ENCODE assay signal across 12 cellular contexts in genomic region chr11:78415338-78415737, GRCh38. TPM values are rescaled to one million over a fixed set of nuclear protein-coding genes. Genes with fewer than 3 reads are reported as not detected.
A peak's percentile ranks its signal among the peaks of the same experiment; 100 is the strongest.
DNase-seq lines count a peak whose midpoint lies in the region; ATAC-seq and TF ChIP-seq lines count a peak whose summit lies in the region.
"Had no signal": no experiment of that assay in that cellular context is flagged by ENCODE, and none has a peak within 500 bp of the region (broad histone marks: within the 10 kb centered on the region; RNA-seq: fewer than 3 reads in every experiment).

No MANE protein-coding gene starts in this region.

- peaks cover 2% of the 10 kb centered on the region for H3K36me3 ChIP-seq in left ventricle myocardium inferior
- H3K36me3 ChIP-seq in PC-3 (ENCODE audit: low read depth, low read length) = no peaks in the 10 kb centered on the region

- POLR2A ChIA-PET in WTC11 (lab: Charles Lee) (no interaction called here), PC-3 (lab: Charles Lee; ENCODE audit: unreplicated experiment) (no interaction called here)

- H3K27me3 Mint-ChIP-seq in WTC11 (ENCODE audit: low read depth) (peaks cover 25% of the 10 kb centered on the region), mesothelial cell of epicardium (ENCODE audit: low read depth) (no peaks in the 10 kb centered on the region), type B pancreatic cell (no peaks in the 10 kb centered on the region)

- BruUV-seq in PC-3 (replicated peaks; lab: Mats Ljungman, UMichigan) = no TSS peak

- H3K4me3 Mint-ChIP-seq in WTC11 (peak overlapping the region; percentile 37), mesothelial cell of epicardium (peak overlapping the region; percentile 41), type B pancreatic cell (peak overlapping the region; percentile 70)

- CTCF ChIA-PET in WTC11 (lab: Charles Lee) (interaction anchor here (3.1 to 4.0 kb wide), 2 partner anchors 149 to 187 kb away, joined by 20 to 33 read pairs; no protein-coding TSS in a partner anchor), PC-3 (lab: Charles Lee) (interaction anchor here (1.0 to 2.5 kb wide), 2 partner anchors 149 to 187 kb away, joined by 7 to 11 read pairs; no protein-coding TSS in a partner anchor)

- DNase-seq in left ventricle myocardium inferior = no peak
- no peak for DNase-seq in right cardiac atrium
- no peak for DNase-seq in WTC11 (ENCODE audit: low spot score)
- DNase-seq in mesothelial cell of epicardium (ENCODE audit: low spot score in 2 of 2, unreplicated experiment in 2 of 2) = no peak
- DNase-seq in type B pancreatic cell (ENCODE audit: extremely low spot score, unreplicated experiment) = no peak
- no peak for DNase-seq in GM19238 (ENCODE audit: insufficient read length, low spot score)
- no peak for DNase-seq in inferior parietal cortex (ENCODE audit: extremely low spot score)
- DNase-seq in PC-3 = no peak
- DNase-seq: erythroblast; NCI-H774; stimulated activated naive CD8-positive, alpha-beta T cell treated with anti-CD3 and anti-CD28 coated beads, Interleukin-15, Interleukin-2, amounts not matched to agents 100 U/mL and 50 U/mL, for 24 hours had no signal

- TF ChIP-seq CTCF in left ventricle myocardium inferior (IDR thresholded peaks at IDR 0.05; ENCODE audit: borderline replicate concordance) (no peak), WTC11 (IDR thresholded peaks at IDR 0.05) (no peak), mesothelial cell of epicardium (IDR thresholded peaks at IDR 0.05; ENCODE audit: unreplicated experiment) (no peak), type B pancreatic cell (conservative IDR thresholded peaks at IDR 0.05) (no peak), PC-3 (conservative IDR thresholded peaks at IDR 0.05; ENCODE audit: low read depth, low read length) (no peak)

- no peaks in the 10 kb centered on the region for H3K9me2 ChIP-seq in PC-3 (replicated peaks; ENCODE audit: low read length)

- H3K4me1 ChIP-seq in left ventricle myocardium inferior = peaks cover 47% of the 10 kb centered on the region
- H3K4me1 ChIP-seq in right cardiac atrium (ENCODE audit: control insufficient read depth, insufficient read depth, low read length) = peaks cover 6% of the 10 kb centered on the region
- H3K4me1 ChIP-seq in PC-3 (ENCODE audit: insufficient read depth, low read length) = peaks cover 33% of the 10 kb centered on the region

- H3K79me2 ChIP-seq in PC-3 (ENCODE audit: low read length) = peaks cover 43% of the 10 kb centered on the region

- no peak overlapping the region for H3K9ac ChIP-seq in PC-3 (ENCODE audit: low read length)

- no peaks in the 10 kb centered on the region for H4K20me1 ChIP-seq in PC-3 (ENCODE audit: low read length)

- no peaks in the 10 kb centered on the region for H3K9me3 Mint-ChIP-seq in WTC11
- peaks cover 4% of the 10 kb centered on the region for H3K9me3 Mint-ChIP-seq in mesothelial cell of epicardium
- no peaks in the 10 kb centered on the region for H3K9me3 Mint-ChIP-seq in type B pancreatic cell

- WGBS in right cardiac atrium = 72% methylated on average over 4 of the region's 4 CpGs

- no peak overlapping the region for H3K4me2 ChIP-seq in PC-3 (ENCODE audit: low read length)

- H2AFZ ChIP-seq in PC-3 (ENCODE audit: low read length) = no peak overlapping the region

- H3K4me1 Mint-ChIP-seq in WTC11 = peaks cover 26% of the 10 kb centered on the region
- H3K4me1 Mint-ChIP-seq in mesothelial cell of epicardium = peaks cover 32% of the 10 kb centered on the region
- H3K4me1 Mint-ChIP-seq in type B pancreatic cell (ENCODE audit: unreplicated experiment) = peaks cover 25% of the 10 kb centered on the region

- H3K27ac ChIP-seq in left ventricle myocardium inferior (replicated peaks) (peak overlapping the region; percentile 98), right cardiac atrium (ENCODE audit: low read length) (no peak overlapping the region), PC-3 (ENCODE audit: low read length) (no peak overlapping the region)
- H3K27ac ChIP-seq: HL-60 had no signal

- intact Hi-C loops in left ventricle myocardium inferior (cut with micrococcal nuclease) = loop anchor here (10.0 kb wide), 2 partner anchors 149 to 161 kb away; no protein-coding TSS in a partner anchor
- intact Hi-C loops in right cardiac atrium (cut with DNase I) = loop anchor here (5.0 to 10.0 kb wide), 7 partner anchors 71 to 271 kb away; no protein-coding TSS in a partner anchor
- intact Hi-C loops in PC-3 (cut with micrococcal nuclease) = loop anchor here (2.0 kb wide), 1 partner anchor 267 kb away; no protein-coding TSS in a partner anchor

- H3K9me3 ChIP-seq in left ventricle myocardium inferior (replicated peaks) (peaks cover 7% of the 10 kb centered on the region), right cardiac atrium (ENCODE audit: control insufficient read depth, low read length) (no peaks in the 10 kb centered on the region), PC-3 (ENCODE audit: low read length) (no peaks in the 10 kb centered on the region)

- H3K27me3 ChIP-seq in left ventricle myocardium inferior (ENCODE audit: low read depth) (no peaks in the 10 kb centered on the region), right cardiac atrium (ENCODE audit: control insufficient read depth, insufficient read depth) (no peaks in the 10 kb centered on the region), PC-3 (ENCODE audit: low read length) (no peaks in the 10 kb centered on the region)

- H3F3A ChIP-seq in PC-3 (ENCODE audit: low read length, unreplicated experiment) = no peaks in the 10 kb centered on the region

- H3K36me3 Mint-ChIP-seq in WTC11 (no peaks in the 10 kb centered on the region), mesothelial cell of epicardium (peaks cover 8% of the 10 kb centered on the region), type B pancreatic cell (peaks cover 4% of the 10 kb centered on the region)

- ATAC-seq in right cardiac atrium (no peak), WTC11 (no peak), PC-3 (no peak)
- ATAC-seq: stimulated activated naive CD8-positive, alpha-beta T cell treated with anti-CD3 and anti-CD28 coated beads, Interleukin-15, Interleukin-2, amounts not matched to agents 100 U/mL and 50 U/mL, for 24 hours had no signal

- H3K27ac Mint-ChIP-seq in WTC11 (no peak overlapping the region), mesothelial cell of epicardium (peak overlapping the region; percentile 77), type B pancreatic cell (no peak overlapping the region)

- H3K4me3 ChIP-seq in left ventricle myocardium inferior (no peak overlapping the region), right cardiac atrium (ENCODE audit: low read length) (no peak overlapping the region), PC-3 (ENCODE audit: low read length) (no peak overlapping the region)

TF ChIP-seq in WTC11, 78 proteins besides CTCF, POLR2A, EP300 and RAD21 (continues in another document):
- no peak for TF ChIP-seq NFE2L1 (CRISPR knock-in tag; IDR thresholded peaks at IDR 0.05)
- TF ChIP-seq USF2 (CRISPR knock-in tag; IDR thresholded peaks at IDR 0.05) = no peak
- no peak for TF ChIP-seq ZNF138 (CRISPR knock-in tag; conservative IDR thresholded peaks at IDR 0.05)
- no peak for TF ChIP-seq HMGXB4 (CRISPR knock-in tag; IDR thresholded peaks at IDR 0.05)
- TF ChIP-seq FOXP1 (CRISPR knock-in tag; IDR thresholded peaks at IDR 0.05; ENCODE audit: borderline replicate concordance) = no peak
- TF ChIP-seq TCF7 (CRISPR knock-in tag; IDR thresholded peaks at IDR 0.05; ENCODE audit: low read depth) = no peak
- TF ChIP-seq PRRX2 (CRISPR knock-in tag; IDR thresholded peaks at IDR 0.05) = no peak
- TF ChIP-seq FOXK1 (CRISPR knock-in tag; IDR thresholded peaks at IDR 0.05) = no peak
- TF ChIP-seq ZNF121 (CRISPR knock-in tag; IDR thresholded peaks at IDR 0.05) = no peak
- TF ChIP-seq ZSCAN18 (CRISPR knock-in tag; IDR thresholded peaks at IDR 0.05) = no peak
- TF ChIP-seq ZNF317 (CRISPR knock-in tag; IDR thresholded peaks at IDR 0.05; ENCODE audit: borderline replicate concordance, low read depth) = no peak
- no peak for TF ChIP-seq TEAD4 (CRISPR knock-in tag; IDR thresholded peaks at IDR 0.05)
- no peak for TF ChIP-seq KAT7 (CRISPR knock-in tag; IDR thresholded peaks at IDR 0.05; ENCODE audit: borderline replicate concordance)

RNA-seq across cellular contexts. Expression of gene GAB2, which starts 2.3 kb away (rescaled TPM):
- 27.4 TPM for total RNA-seq in left ventricle myocardium inferior
- total RNA-seq in right cardiac atrium = 10 to 100 TPM; 16.9 to 37.3 (median 24.3) TPM
- 7.5 TPM for polyA plus RNA-seq in right cardiac atrium
- total RNA-seq in WTC11 (2021) = 8.5 to 10.6 TPM (median 9.7 TPM) in 3 replicates
- total RNA-seq in mesothelial cell of epicardium = 38.9 to 43.6 TPM (median 39.9 TPM) in 3 replicates
- 23.3 and 24.5 TPM in 2 replicates for total RNA-seq in type B pancreatic cell (ENCODE audit: low replicate concordance)
- total RNA-seq in PC-3 (2014; rRNA removed) = 7.1 and 10.7 TPM in 2 replicates
